19 cellular contexts compared by ENCODE assay signal in the genomic region with DNA sequence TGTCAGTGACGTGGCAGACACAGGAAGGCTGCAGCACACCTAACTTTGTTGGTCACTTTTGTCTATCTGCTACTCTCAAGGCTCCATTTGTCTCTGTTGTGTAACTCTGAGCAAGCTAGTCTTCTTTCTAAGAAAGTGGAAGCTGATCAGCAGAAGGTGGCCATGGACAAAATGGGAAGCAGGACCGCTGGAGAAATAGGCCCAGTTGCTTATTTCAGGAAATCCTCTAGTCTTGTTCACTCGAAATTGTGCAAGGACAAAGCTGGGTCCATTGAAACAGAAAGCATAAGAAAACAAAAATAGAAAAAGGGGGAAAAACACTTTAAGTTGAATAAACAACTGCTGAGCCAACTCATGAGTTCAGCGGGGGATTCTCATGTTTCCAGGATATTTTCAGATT.
DNase-seq lines count a peak whose midpoint lies in the region; ATAC-seq and TF ChIP-seq lines count a peak whose summit lies in the region.
"Had no signal": no experiment of that assay in that cellular context is flagged by ENCODE, and none has a peak within 500 bp of the region (broad histone marks: within the 10 kb centered on the region; RNA-seq: fewer than 3 reads in every experiment).

No MANE protein-coding gene starts in this region.

- H3K36me3 Mint-ChIP-seq in nephron (ENCODE audit: low read depth) = peaks cover 18% of the 10 kb centered on the region
- H3K36me3 Mint-ChIP-seq: activated naive CD8-positive, alpha-beta T cell treated with anti-CD3 and anti-CD28 coated beads, Interleukin-2, amount 10 ng/mL, durations not matched to agents 7 days and 5 days had no signal

- H3K27ac Mint-ChIP-seq in nephron = peak overlapping the region; percentile 34 to 84 (median 75)
- H3K27ac Mint-ChIP-seq: activated naive CD8-positive, alpha-beta T cell treated with anti-CD3 and anti-CD28 coated beads, Interleukin-2, amount 10 ng/mL, durations not matched to agents 7 days and 5 days had no signal

- H3K27ac ChIP-seq in cardiac muscle cell (peak overlapping the region; percentile 89), heart left ventricle (peak overlapping the region in 2 of 12 donors; percentile 29 to 81), colonic mucosa (peak overlapping the region; percentile 20)
- H3K27ac ChIP-seq: C4-2B, left lung had no signal

- peaks cover 80% of the 10 kb centered on the region for H3K4me1 Mint-ChIP-seq in nephron
- H3K4me1 Mint-ChIP-seq: activated naive CD8-positive, alpha-beta T cell treated with anti-CD3 and anti-CD28 coated beads, Interleukin-2, amount 10 ng/mL, durations not matched to agents 7 days and 5 days had no signal

- H3K4me3 ChIP-seq in cardiac muscle cell (no peak overlapping the region), heart left ventricle (no peak overlapping the region), colonic mucosa (no peak overlapping the region)
- H3K4me3 ChIP-seq: left lung had no signal

- H3K27me3 Mint-ChIP-seq in nephron (ENCODE audit: low read depth) = no peaks in the 10 kb centered on the region

- H3K4me1 ChIP-seq in cardiac muscle cell (ENCODE audit: low read depth) = peaks cover 96% of the 10 kb centered on the region
- H3K4me1 ChIP-seq in heart left ventricle = peaks cover 3 to 94% (median 67%) of the 10 kb centered on the region in 12 donors
- peaks cover 19% of the 10 kb centered on the region for H3K4me1 ChIP-seq in colonic mucosa

- no peak overlapping the region for H3K9ac ChIP-seq in colonic mucosa (ENCODE audit: low read depth in 2 of 2, low read length in 2 of 2)

- no peak for TF ChIP-seq POLR2A in heart left ventricle (IDR thresholded peaks at IDR 0.05)

- ATAC-seq in heart left ventricle (no peak), omental fat pad (ENCODE audit: low FRiP score) (no peak), HG02870 (IDR thresholded peaks at IDR 0.05; ENCODE audit: unreplicated experiment) (no peak)
- ATAC-seq: left lung, Right ventricle myocardium inferior had no signal

- H3K36me3 ChIP-seq in cardiac muscle cell = no peaks in the 10 kb centered on the region
- no peaks in the 10 kb centered on the region for H3K36me3 ChIP-seq in heart left ventricle
- no peaks in the 10 kb centered on the region for H3K36me3 ChIP-seq in colonic mucosa
- H3K36me3 ChIP-seq: left lung had no signal

- H3K4me3 Mint-ChIP-seq in nephron = no peak overlapping the region
- H3K4me3 Mint-ChIP-seq: activated naive CD8-positive, alpha-beta T cell treated with anti-CD3 and anti-CD28 coated beads, Interleukin-2, amount 10 ng/mL, durations not matched to agents 7 days and 5 days had no signal

- H3K9me3 Mint-ChIP-seq in nephron = no peaks in the 10 kb centered on the region
- H3K9me3 Mint-ChIP-seq: activated naive CD8-positive, alpha-beta T cell treated with anti-CD3 and anti-CD28 coated beads, Interleukin-2, amount 10 ng/mL, durations not matched to agents 7 days and 5 days had no signal

- TF ChIP-seq CTCF in cardiac muscle cell (IDR thresholded peaks at IDR 0.05; ENCODE audit: low read depth, low read length) = no peak
- TF ChIP-seq CTCF in heart left ventricle (IDR thresholded peaks at IDR 0.05) = no peak
- no peak for TF ChIP-seq CTCF in colonic mucosa (IDR thresholded peaks at IDR 0.05)
- no peak for TF ChIP-seq CTCF in nephron (IDR thresholded peaks at IDR 0.05; ENCODE audit: unreplicated experiment in 3 of 3)
- no peak for TF ChIP-seq CTCF in omental fat pad (IDR thresholded peaks at IDR 0.05)

- DNase-seq in cardiac muscle cell (ENCODE audit: low read depth in 1 of 2, low spot score in 1 of 2) = no peak
- no peak for DNase-seq in heart left ventricle
- DNase-seq in colonic mucosa = no peak
- no peak for DNase-seq in GF-D8 (lab: John Stamatoyannopoulos, UW)
- no peak for DNase-seq in omental fat pad (ENCODE audit: low spot score)
- DNase-seq in NCI-H1694 (lab: John Stamatoyannopoulos, UW) = no peak
- DNase-seq: activated CD4-positive, CD25-positive, alpha-beta regulatory T cell; activated CD8-positive, alpha-beta memory T cell treated with anti-CD3 and anti-CD28 coated beads for 24 hours; activated naive CD8-positive, alpha-beta T cell treated with anti-CD3 and anti-CD28 coated beads, Interleukin-2, amount 10 ng/mL, durations not matched to agents 7 days and 5 days; DMS153; effector CD4-positive, alpha-beta T cell; GOT3; left lung; NCI-H2171 treated with DMSO at 0.1 percent for 48 hours; stimulated activated CD4-positive, alpha-beta T cell treated with anti-CD3 and anti-CD28 coated beads, Interleukin-4, amount 100 ng/mL, for 24 hours had no signal

- intact Hi-C loops in heart left ventricle (cut with DNase I) (loop anchor here in 3 of 10 donors (5.0 to 10.0 kb wide), 3 partner anchors 62 to 154 kb away; partner anchors contain the start of gene PBX1 (in 1 of the 3)), colonic mucosa (cut with DNase I) (no loop called here)

- H3K9me3 ChIP-seq in cardiac muscle cell (ENCODE audit: low read depth) (no peaks in the 10 kb centered on the region), heart left ventricle (no peaks in the 10 kb centered on the region), colonic mucosa (no peaks in the 10 kb centered on the region)
- H3K9me3 ChIP-seq: left lung had no signal

- H3K27me3 ChIP-seq in cardiac muscle cell (no peaks in the 10 kb centered on the region), heart left ventricle (no peaks in the 10 kb centered on the region), colonic mucosa (no peaks in the 10 kb centered on the region)

- 65% methylated on average over 4 of the region's 4 CpGs for WGBS in heart left ventricle, 4 donors
